ENCODE assay signal across 10 cellular contexts in genomic region chr12:108302471-108303311, GRCh38. TPM values are rescaled to one million over a fixed set of nuclear protein-coding genes. Genes with fewer than 3 reads are reported as not detected.
DNase-seq lines count a peak whose midpoint lies in the region; ATAC-seq and TF ChIP-seq lines count a peak whose summit lies in the region.
"Had no signal": no experiment of that assay in that cellular context is flagged by ENCODE, and none has a peak within 500 bp of the region (broad histone marks: within the 10 kb centered on the region; RNA-seq: fewer than 3 reads in every experiment).

No MANE protein-coding gene starts in this region.

- TF ChIP-seq CTCF in ascending aorta (IDR thresholded peaks at IDR 0.05) (no peak), right atrium auricular region (IDR thresholded peaks at IDR 0.05) (no peak), sigmoid colon (IDR thresholded peaks at IDR 0.05) (no peak)

- no peak overlapping the region for H3K4me3 ChIP-seq in ascending aorta
- H3K4me3 ChIP-seq in right atrium auricular region, result no peak overlapping the region
- no peak overlapping the region for H3K4me3 ChIP-seq in sigmoid colon

- H3K27ac ChIP-seq in ascending aorta, result peak overlapping the region; percentile 90 to 91
- H3K27ac ChIP-seq in right atrium auricular region, result peak overlapping the region; percentile 84 to 86
- peak overlapping the region; percentile 37 to 75 (median 54) for H3K27ac ChIP-seq in sigmoid colon

- peaks cover 38% of the 10 kb centered on the region for H3K27me3 Mint-ChIP-seq in T-helper 17 cell
- H3K27me3 Mint-ChIP-seq in activated CD4-positive, alpha-beta T cell treated with anti-CD3 and anti-CD28 coated beads, Interleukin-2, amount 10 ng/mL, durations not matched to agents 24 days and 14 days, result peaks cover 9% of the 10 kb centered on the region

- no peak overlapping the region for H3K27ac Mint-ChIP-seq in T-helper 17 cell
- no peak overlapping the region for H3K27ac Mint-ChIP-seq in activated CD4-positive, alpha-beta T cell treated with anti-CD3 and anti-CD28 coated beads, Interleukin-2, amount 10 ng/mL, durations not matched to agents 24 days and 14 days

- peaks cover 14% of the 10 kb centered on the region for H3K4me1 Mint-ChIP-seq in T-helper 17 cell
- peaks cover 14% of the 10 kb centered on the region for H3K4me1 Mint-ChIP-seq in activated CD4-positive, alpha-beta T cell treated with anti-CD3 and anti-CD28 coated beads, Interleukin-2, amount 10 ng/mL, durations not matched to agents 24 days and 14 days

- no peaks in the 10 kb centered on the region for H3K27me3 ChIP-seq in ascending aorta
- H3K27me3 ChIP-seq in right atrium auricular region, result no peaks in the 10 kb centered on the region
- H3K27me3 ChIP-seq in sigmoid colon, result no peaks in the 10 kb centered on the region

- TF ChIP-seq EP300 in sigmoid colon (IDR thresholded peaks at IDR 0.05), result no peak

- TF ChIP-seq POLR2A in sigmoid colon (IDR thresholded peaks at IDR 0.05), result no peak

- no peak for ATAC-seq in T-helper 17 cell

- H3K36me3 Mint-ChIP-seq in T-helper 17 cell (ENCODE audit: low read depth), result peaks cover 3% of the 10 kb centered on the region
- H3K36me3 Mint-ChIP-seq in activated CD4-positive, alpha-beta T cell treated with anti-CD3 and anti-CD28 coated beads, Interleukin-2, amount 10 ng/mL, durations not matched to agents 24 days and 14 days (ENCODE audit: low read depth), result no peaks in the 10 kb centered on the region

- H3K4me3 Mint-ChIP-seq in T-helper 17 cell, result no peak overlapping the region
- no peak overlapping the region for H3K4me3 Mint-ChIP-seq in activated CD4-positive, alpha-beta T cell treated with anti-CD3 and anti-CD28 coated beads, Interleukin-2, amount 10 ng/mL, durations not matched to agents 24 days and 14 days

- WGBS in sigmoid colon, 2 donors, result 12 to 49% methylated on average over 17 of the region's 17 CpGs

- intact Hi-C loops in ascending aorta (cut with DNase I), result loop anchor here (5.0 to 10.0 kb wide), 3 partner anchors 155 to 1162 kb away; partner anchors contain the start of gene SSH1
- intact Hi-C loops in sigmoid colon (cut with DNase I), result no loop called here
- intact Hi-C loops in activated CD4-positive, alpha-beta T cell treated with anti-CD3 and anti-CD28 coated beads, Interleukin-2, amount 10 ng/mL, durations not matched to agents 24 days and 14 days (cut with micrococcal nuclease), result no loop called here

- H3K9me3 Mint-ChIP-seq in activated CD4-positive, alpha-beta T cell treated with anti-CD3 and anti-CD28 coated beads, Interleukin-2, amount 10 ng/mL, durations not matched to agents 24 days and 14 days, result no peaks in the 10 kb centered on the region
- H3K9me3 Mint-ChIP-seq: effector memory CD8-positive, alpha-beta T cell had no signal

- H3K36me3 ChIP-seq in ascending aorta, result no peaks in the 10 kb centered on the region
- H3K36me3 ChIP-seq in right atrium auricular region, result no peaks in the 10 kb centered on the region
- no peaks in the 10 kb centered on the region for H3K36me3 ChIP-seq in sigmoid colon

- DNase-seq in GM04504 (ENCODE audit: low read depth), result peak; percentile 14
- peak; percentile 39 to 87 for DNase-seq in ascending aorta (ENCODE audit: low spot score in 2 of 2)
- peak; percentile 92 for DNase-seq in right atrium auricular region (ENCODE audit: low spot score)
- DNase-seq in sigmoid colon, result peak; percentile 92
- no peak for DNase-seq in NCI-H1436 treated with DMSO at 0.1 percent for 48 hours (lab: John Stamatoyannopoulos, UW)
- DNase-seq in T-helper 17 cell, result no peak
- no peak for DNase-seq in stimulated activated naive CD4-positive, alpha-beta T cell treated with Interleukin-2 at 50 U/mL for 16 hours (lab: John Stamatoyannopoulos, UW)
- no peak for DNase-seq in activated CD4-positive, alpha-beta T cell treated with anti-CD3 and anti-CD28 coated beads, Interleukin-2, amount 10 ng/mL, durations not matched to agents 24 days and 14 days
- DNase-seq: NCI-H2107 had no signal

- H3K4me1 ChIP-seq in ascending aorta (peaks cover 29 to 50% of the 10 kb centered on the region in 2 donors), right atrium auricular region (peaks cover 0 to 61% of the 10 kb centered on the region in 2 donors), sigmoid colon (peaks cover 0 to 48% (median 37%) of the 10 kb centered on the region in 4 donors)

- H3K9me3 ChIP-seq in ascending aorta, result no peaks in the 10 kb centered on the region
- no peaks in the 10 kb centered on the region for H3K9me3 ChIP-seq in right atrium auricular region
- no peaks in the 10 kb centered on the region for H3K9me3 ChIP-seq in sigmoid colon
- no peaks in the 10 kb centered on the region for H3K9me3 ChIP-seq in T-helper 17 cell (ENCODE audit: control insufficient read depth, low read length, poor library complexity, severe bottlenecking)

RNA-seq across cellular contexts. Expression of gene CMKLR1, which starts 36.4 kb away (rescaled TPM):
- total RNA-seq in ascending aorta, result 45.3 TPM
- total RNA-seq in right atrium auricular region, result 10 to 100 TPM in 1 of 2 donors, 1 to 10 TPM in 1; 6.2 to 11.0 TPM
- 10 to 100 TPM in 3 of 4 donors, 1 to 10 TPM in 1; 10.0 to 14.8 (median 12.0) TPM for total RNA-seq in sigmoid colon
- 1 to 10 TPM; 3.0 to 8.8 (median 6.5) TPM for polyA plus RNA-seq in sigmoid colon
- total RNA-seq in T-helper 17 cell, result under 1 TPM in 1 of 2 donors, not detected in 1; 0.22 TPM
- not detected in 2 replicates for total RNA-seq in activated CD4-positive, alpha-beta T cell treated with anti-CD3 and anti-CD28 coated beads, Interleukin-2, amount 10 ng/mL, durations not matched to agents 24 days and 14 days

Comparison
In these comparisons a context has a peak if more than half of its experiments do, and no peak if none do; other contexts are left out.
1. DNase-seq: peak in GM04504 (single experiment), ascending aorta (2 of 2), right atrium auricular region (single experiment) and sigmoid colon (single experiment); none in NCI-H1436 treated with DMSO at 0.1 percent for 48 hours (single experiment), T-helper 17 cell (0 of 3), stimulated activated naive CD4-positive, alpha-beta T cell treated with Interleukin-2 at 50 U/mL for 16 hours (single experiment) and activated CD4-positive, alpha-beta T cell treated with anti-CD3 and anti-CD28 coated beads, Interleukin-2, amount 10 ng/mL, durations not matched to agents 24 days and 14 days (single experiment).
2. Peak in every context shown above with its lines, with median percentiles within 50 percentile points of each other: H3K27ac ChIP-seq.